Comparison of ENCODE assay signal across 8 cellular contexts in genomic region chr1:71049951-71050598, GRCh38. TPM values are rescaled to one million over a fixed set of nuclear protein-coding genes. Genes with fewer than 3 reads are reported as not detected.
DNase-seq lines count a peak whose midpoint lies in the region; ATAC-seq and TF ChIP-seq lines count a peak whose summit lies in the region.

No MANE protein-coding gene starts in this region.

- intact Hi-C loops in ascending aorta (cut with DNase I), result loop anchor here (1.0 to 10.0 kb wide), 5 partner anchors 55 to 695 kb away; partner anchors contain the start of gene ANKRD13C

- H3K36me3 ChIP-seq in DND-41 (ENCODE audit: insufficient read depth, low read length) (no peaks in the 10 kb centered on the region), ascending aorta (no peaks in the 10 kb centered on the region)

- peak; percentile 89 for TF ChIP-seq CTCF in DND-41 (IDR thresholded peaks at IDR 0.05; ENCODE audit: borderline replicate concordance, extremely low read depth, low read length, poor library complexity, severe bottlenecking)
- TF ChIP-seq CTCF in GM20000 (IDR thresholded peaks at IDR 0.05; ENCODE audit: extremely low read depth, missing control alignments), result peak; percentile 59
- peak; percentile 63 to 83 (median 79) for TF ChIP-seq CTCF in ascending aorta (IDR thresholded peaks at IDR 0.05)

- H2AFZ ChIP-seq in DND-41 (ENCODE audit: low read depth, low read length), result no peak overlapping the region

- DNase-seq in DND-41 (peak; percentile 27), GM20000 (ENCODE audit: low spot score) (peak; percentile 78), NCI-H510A (lab: John Stamatoyannopoulos, UW) (peak; percentile 20), ascending aorta (ENCODE audit: low spot score in 2 of 2) (no peak), hepatic stellate cell (ENCODE audit: low spot score) (peak; percentile 61), skeletal muscle cell (ENCODE audit: low read depth) (peak; percentile 19)

- H3K9me3 ChIP-seq in DND-41 (ENCODE audit: insufficient read depth, low read length, severe bottlenecking), result no peaks in the 10 kb centered on the region
- no peaks in the 10 kb centered on the region for H3K9me3 ChIP-seq in ascending aorta

- no peaks in the 10 kb centered on the region for H3K4me1 ChIP-seq in DND-41 (ENCODE audit: insufficient read depth, low read length)
- H3K4me1 ChIP-seq in ascending aorta, result peaks cover 0 to 4% of the 10 kb centered on the region in 2 donors

- no peak overlapping the region for H3K27ac ChIP-seq in DND-41 (ENCODE audit: low read length)
- H3K27ac ChIP-seq in ascending aorta, result no peak overlapping the region

- H3K27me3 ChIP-seq in DND-41 (ENCODE audit: insufficient read depth, low read length, poor library complexity), result no peaks in the 10 kb centered on the region
- H3K27me3 ChIP-seq in ascending aorta, result no peaks in the 10 kb centered on the region

- H3K79me2 ChIP-seq in DND-41 (ENCODE audit: insufficient read depth, low read length), result no peaks in the 10 kb centered on the region

- peak; percentile 72 for ATAC-seq in DND-41 (ENCODE audit: insufficient read depth, low read depth)
- ATAC-seq in HG03520 (IDR thresholded peaks at IDR 0.05; ENCODE audit: unreplicated experiment), result peak; percentile 74
- ATAC-seq in HG03139 (IDR thresholded peaks at IDR 0.05; ENCODE audit: unreplicated experiment), result no peak

- H3K4me3 ChIP-seq in DND-41 (ENCODE audit: low read depth in 1 of 2, low read length in 2 of 2) (no peak overlapping the region), ascending aorta (no peak overlapping the region), skeletal muscle cell (ENCODE audit: low read depth, low read length) (no peak overlapping the region)

- no peaks in the 10 kb centered on the region for H4K20me1 ChIP-seq in DND-41 (ENCODE audit: insufficient read depth, low read length)

- no peak overlapping the region for H3K9ac ChIP-seq in DND-41 (ENCODE audit: low read depth, low read length)

- no peak overlapping the region for H3K4me2 ChIP-seq in DND-41 (ENCODE audit: insufficient read depth, low read length)

RNA-seq across cellular contexts. Expression of gene PTGER3, which starts 2.5 kb away (rescaled TPM):
- 70.1 TPM for total RNA-seq in ascending aorta

RNA-seq across cellular contexts. Expression of gene ZRANB2, which starts 30.8 kb away (rescaled TPM):
- total RNA-seq in ascending aorta, result 37.9 TPM

Comparison
In these comparisons a context has a peak if more than half of its experiments do, and no peak if none do; other contexts are left out.
1. DNase-seq: peak in DND-41 (single experiment), GM20000 (single experiment), NCI-H510A (single experiment), hepatic stellate cell (single experiment) and skeletal muscle cell (single experiment); none in ascending aorta (0 of 2).
2. Peak in every context shown above with its lines, with median percentiles within 50 percentile points of each other: CTCF ChIP-seq.